ENCODE assay signal across 25 cellular contexts in genomic region chr4:12488672-12489071, GRCh38.
DNase-seq lines count a peak whose midpoint lies in the region; ATAC-seq, FAIRE-seq and TF ChIP-seq lines count a peak whose summit lies in the region.
"Had no signal": no experiment of that assay in that cellular context is flagged by ENCODE, and none has a peak within 500 bp of the region (broad histone marks: within the 10 kb centered on the region; RNA-seq: fewer than 3 reads in every experiment).

No MANE protein-coding gene starts in this region.

- H3K27ac ChIP-seq in H1 (ENCODE audit: low read depth, low read length): no peak overlapping the region
- H3K27ac ChIP-seq in left ventricle myocardium inferior (replicated peaks): peak overlapping the region; percentile 82
- H3K27ac ChIP-seq in neural cell (ENCODE audit: low read length): no peak overlapping the region
- H3K27ac ChIP-seq: brain microvascular endothelial cell, gastrocnemius medialis, SJCRH30 had no signal

- no peak overlapping the region for H4K91ac ChIP-seq in H1 (replicated peaks; ENCODE audit: insufficient read length, low read length)

- no peak for TF ChIP-seq RAD21 in H1 (IDR thresholded peaks at IDR 0.05 in 1 of 2, conservative IDR thresholded peaks at IDR 0.05 in 1 of 2; ENCODE audit: low read depth in 2 of 2, low read length in 2 of 2)
- no peak for TF ChIP-seq RAD21 in neural cell (conservative IDR thresholded peaks at IDR 0.05)

- intact Hi-C loops in left ventricle myocardium inferior (cut with micrococcal nuclease): no loop called here
- intact Hi-C loops in sciatic nerve (cut with DNase I): no loop called here

- no peaks in the 10 kb centered on the region for H3K27me3 ChIP-seq in H1 (replicated peaks in 1 of 4; ENCODE audit: control insufficient read depth in 3 of 4, extremely low read depth in 1 of 4, insufficient read depth in 3 of 4, low read length in 3 of 4)
- H3K27me3 ChIP-seq in left ventricle myocardium inferior (ENCODE audit: low read depth): no peaks in the 10 kb centered on the region
- H3K27me3 ChIP-seq in neural cell (ENCODE audit: insufficient read depth, low read depth, low read length): no peaks in the 10 kb centered on the region
- H3K27me3 ChIP-seq: brain microvascular endothelial cell, gastrocnemius medialis, SJCRH30 had no signal

- H3K4ac ChIP-seq in H1 (replicated peaks; ENCODE audit: insufficient read length, low read depth, low read length): no peak overlapping the region

- no peak overlapping the region for H2BK12ac ChIP-seq in H1 (ENCODE audit: low read depth, low read length)

- no peak overlapping the region for H3K56ac ChIP-seq in H1 (replicated peaks; ENCODE audit: insufficient read length, low read depth, low read length)

- H4K20me1 ChIP-seq in H1 (replicated peaks in 1 of 2; ENCODE audit: control insufficient read depth in 1 of 2, insufficient read depth in 2 of 2, low read length in 2 of 2) (no peaks in the 10 kb centered on the region), neural cell (ENCODE audit: insufficient read depth) (no peaks in the 10 kb centered on the region)

- H3K4me1 ChIP-seq in H1 (replicated peaks in 1 of 4; ENCODE audit: control insufficient read depth in 3 of 4, insufficient read depth in 4 of 4, low read length in 3 of 4) (no peaks in the 10 kb centered on the region), left ventricle myocardium inferior (peaks cover 24% of the 10 kb centered on the region)
- H3K4me1 ChIP-seq: gastrocnemius medialis, SJCRH30 had no signal

- ATAC-seq in sciatic nerve: no peak
- ATAC-seq: gastrocnemius medialis; HCT116; naive thymus-derived CD4-positive, alpha-beta T cell; T-helper 17 cell had no signal

- no peak overlapping the region for H2AK5ac ChIP-seq in H1 (ENCODE audit: low read depth, low read length)

- no peaks in the 10 kb centered on the region for H3F3A ChIP-seq in neural cell (ENCODE audit: insufficient read depth, low read length, poor library complexity, severe bottlenecking)

- H3K9ac ChIP-seq in H1 (replicated peaks in 1 of 4; ENCODE audit: extremely low read depth in 1 of 4, low read depth in 3 of 4, low read length in 3 of 4) (no peak overlapping the region), neural cell (ENCODE audit: low read length) (peak overlapping the region; percentile 16)

- H4K5ac ChIP-seq in H1 (ENCODE audit: insufficient read length, low read depth, low read length): no peak overlapping the region

- H3K9me2 ChIP-seq in neural cell (ENCODE audit: insufficient read depth, low read length): no peaks in the 10 kb centered on the region

- H2BK15ac ChIP-seq in H1 (ENCODE audit: low read length): peak overlapping the region; percentile 61; the same call in 1 of the 2 replicates

- no peak for TF ChIP-seq CTCF in H1 (IDR thresholded peaks at IDR 0.05; ENCODE audit: control extremely low read depth in 1 of 3, insufficient read depth in 1 of 3, low read depth in 1 of 3, low read length in 3 of 3)
- no peak for TF ChIP-seq CTCF in left ventricle myocardium inferior (IDR thresholded peaks at IDR 0.05; ENCODE audit: borderline replicate concordance)
- TF ChIP-seq CTCF in neural cell (IDR thresholded peaks at IDR 0.05; ENCODE audit: poor library complexity, severe bottlenecking): no peak

- no peaks in the 10 kb centered on the region for H3K79me1 ChIP-seq in H1 (ENCODE audit: low read depth, low read length)

- TF ChIP-seq EP300 in H1 (IDR thresholded peaks at IDR 0.05; ENCODE audit: borderline replicate concordance in 1 of 2, low read depth in 2 of 2, low read length in 2 of 2) (no peak), neural cell (conservative IDR thresholded peaks at IDR 0.05; ENCODE audit: poor library complexity, severe bottlenecking) (no peak)

- H3K79me2 ChIP-seq in H1 (ENCODE audit: control insufficient read depth in 1 of 2, insufficient read depth in 2 of 2, low read length in 2 of 2): no peaks in the 10 kb centered on the region
- no peaks in the 10 kb centered on the region for H3K79me2 ChIP-seq in neural cell (replicated peaks; ENCODE audit: insufficient read depth, low read length)

- no peaks in the 10 kb centered on the region for H3K36me3 ChIP-seq in H1 (ENCODE audit: control insufficient read depth in 2 of 4, insufficient read depth in 4 of 4, low read length in 3 of 4)
- no peaks in the 10 kb centered on the region for H3K36me3 ChIP-seq in left ventricle myocardium inferior
- H3K36me3 ChIP-seq in neural cell (ENCODE audit: insufficient read depth, low read length): no peaks in the 10 kb centered on the region
- H3K36me3 ChIP-seq: brain microvascular endothelial cell, gastrocnemius medialis, SJCRH30 had no signal

- H3K9me3 ChIP-seq in H1 (ENCODE audit: insufficient read depth in 2 of 2, low read depth in 1 of 2, low read length in 1 of 2) (no peaks in the 10 kb centered on the region), left ventricle myocardium inferior (replicated peaks) (peaks cover 9% of the 10 kb centered on the region), neural cell (ENCODE audit: low read length) (no peaks in the 10 kb centered on the region)
- H3K9me3 ChIP-seq: gastrocnemius medialis, SJCRH30 had no signal

- peak; percentile 25 for DNase-seq in NCI-H187 treated with DMSO at 0.1 percent for 48 hours (lab: John Stamatoyannopoulos, UW)
- no peak for DNase-seq in H1 (ENCODE audit: low read depth in 1 of 2, low spot score in 2 of 2)
- DNase-seq in left ventricle myocardium inferior: peak; percentile 68
- DNase-seq in ACHN: no peak
- DNase-seq in sciatic nerve (ENCODE audit: low spot score): no peak
- no peak for DNase-seq in effector CD4-positive, alpha-beta T cell
- DNase-seq: activated CD4-positive, alpha-beta T cell treated with anti-CD3 and anti-CD28 coated beads for 4 hours; activated naive CD4-positive, alpha-beta T cell treated with Interleukin-2 at 50 U/mL for 16 hours; activated T-cell treated with anti-CD3 and anti-CD28 coated beads, Interleukin-2, amount 50 U/mL, for 48 hours; brain microvascular endothelial cell; effector memory CD4-positive, alpha-beta T cell; gastrocnemius medialis; mammary epithelial cell; naive thymus-derived CD4-positive, alpha-beta T cell; NCI-H1694 treated with DMSO at 0.1 percent for 48 hours; retina; SJCRH30; stimulated activated CD4-positive, alpha-beta T cell treated with anti-CD3 and anti-CD28 coated beads, Interleukin-12 subunit alpha, Interleukin-12 subunit beta, amount 100 ng/mL, for 4 hours; stimulated activated CD4-positive, alpha-beta T cell treated with anti-CD3 and anti-CD28 coated beads, Interleukin-4, amount 100 ng/mL, for 4 hours; stimulated activated naive CD4-positive, alpha-beta T cell treated with Interleukin-2 at 50 U/mL for 16 hours; T-helper 17 cell had no signal

- H3K23me2 ChIP-seq in H1 (ENCODE audit: low read depth, low read length): no peaks in the 10 kb centered on the region

- no peak overlapping the region for H2BK120ac ChIP-seq in H1 (replicated peaks; ENCODE audit: low read depth, low read length)

- 83% methylated on average over 5 of the region's 5 CpGs; no CpG with 5 or more reads in 1 of the 2 experiments for WGBS in H1 (ENCODE audit: extremely low coverage in 1 of 2, insufficient coverage in 1 of 2, insufficient read length in 1 of 2, insufficient replicate concordance in 2 of 2, low coverage in 1 of 2, low lambda C conversion rate in 2 of 2, missing lambda C conversion rate in 1 of 2), 2 experiments

- H4K8ac ChIP-seq in H1 (ENCODE audit: extremely low read depth, insufficient read depth, low read length): no peak overlapping the region

- no peak overlapping the region for H3K4me3 ChIP-seq in H1 (ENCODE audit: extremely low read depth in 1 of 4, insufficient read depth in 2 of 4, low read depth in 3 of 4, low read length in 4 of 4)
- H3K4me3 ChIP-seq in left ventricle myocardium inferior: no peak overlapping the region
- no peak overlapping the region for H3K4me3 ChIP-seq in neural cell (ENCODE audit: low read length)
- H3K4me3 ChIP-seq: gastrocnemius medialis, SJCRH30 had no signal

- no peak overlapping the region for H2BK5ac ChIP-seq in H1 (ENCODE audit: low read depth, low read length)

- no peak overlapping the region for H2BK20ac ChIP-seq in H1 (ENCODE audit: low read length)

- no peak for TF ChIP-seq POLR2A in H1 (IDR thresholded peaks at IDR 0.05; ENCODE audit: control extremely low read depth in 1 of 2, low read depth in 2 of 2, low read length in 2 of 2)

- POLR2A ChIA-PET in H1 (lab: Charles Lee; ENCODE audit: partially characterized antibody): no interaction called here

- H3K4me2 ChIP-seq in H1 (ENCODE audit: insufficient read depth in 1 of 2, low read depth in 2 of 2, low read length in 2 of 2): no peak overlapping the region
- no peak overlapping the region for H3K4me2 ChIP-seq in neural cell (ENCODE audit: low read length)

- CTCF ChIA-PET in H1 (lab: Charles Lee; ENCODE audit: partially characterized antibody): interaction anchor here (0.7 to 1.2 kb wide), 3 partner anchors 13 to 58 kb away, joined by 3 to 5 read pairs (median 3); no protein-coding TSS in a partner anchor

- FAIRE-seq in H1 (lab: Jason Lieb, UNC): no peak
- FAIRE-seq: GM12892, keratinocyte had no signal

- H2AFZ ChIP-seq in H1 (ENCODE audit: low read length): peak overlapping the region; percentile 49
- H2AFZ ChIP-seq in neural cell (ENCODE audit: low read depth, low read length): no peak overlapping the region

- H3K23ac ChIP-seq in H1 (ENCODE audit: insufficient read length): no peak overlapping the region

- H3K14ac ChIP-seq in H1 (ENCODE audit: insufficient read length): no peak overlapping the region

- H3K18ac ChIP-seq in H1 (ENCODE audit: extremely low read depth, low read length): no peak overlapping the region

- in situ Hi-C loops in ACHN (cut with HindIII; ENCODE audit: low pct_ligation_motif_present, low pct_unique_long_range_greater_than_20kb, low sequenced_read_pairs): no loop called here

TF ChIP-seq in H1, 55 proteins besides CTCF, POLR2A, EP300 and RAD21 (continues in another document):
- no peak for TF ChIP-seq MAX (IDR thresholded peaks at IDR 0.05)
- TF ChIP-seq CHD2 (IDR thresholded peaks at IDR 0.05; ENCODE audit: low read length): no peak
- no peak for TF ChIP-seq HDAC2 (IDR thresholded peaks at IDR 0.05; ENCODE audit: borderline replicate concordance in 1 of 2, low read depth in 2 of 2, low read length in 2 of 2)

TF ChIP-seq in neural cell, 6 proteins besides CTCF, POLR2A, EP300 and RAD21 (continues in another document):
- TF ChIP-seq SMC3 (conservative IDR thresholded peaks at IDR 0.05; ENCODE audit: poor library complexity): no peak
- TF ChIP-seq EZH2 (IDR thresholded peaks at IDR 0.05; ENCODE audit: borderline replicate concordance, insufficient read depth, low read length, poor library complexity, severe bottlenecking): no peak
- no peak for TF ChIP-seq POLR2AphosphoS5 (IDR thresholded peaks at IDR 0.05)
- TF ChIP-seq TAF1 (IDR thresholded peaks at IDR 0.05; ENCODE audit: low read depth): no peak
- no peak for TF ChIP-seq MXI1 (conservative IDR thresholded peaks at IDR 0.05; ENCODE audit: poor library complexity, severe bottlenecking)

Comparison
In these comparisons a context has a peak if more than half of its experiments do, and no peak if none do; other contexts are left out.
1. DNase-seq: peak in NCI-H187 treated with DMSO at 0.1 percent for 48 hours (single experiment) and left ventricle myocardium inferior (single experiment); none in H1 (0 of 2), ACHN (single experiment), sciatic nerve (single experiment) and effector CD4-positive, alpha-beta T cell (single experiment).